Comparison of ENCODE assay signal across 31 cellular contexts in genomic region chr20:608970-609369, GRCh38. TPM values are rescaled to one million over a fixed set of nuclear protein-coding genes. Genes with fewer than 3 reads are reported as not detected.
DNase-seq lines count a peak whose midpoint lies in the region; ATAC-seq, FAIRE-seq and TF ChIP-seq lines count a peak whose summit lies in the region.
"Had no signal": no experiment of that assay in that cellular context is flagged by ENCODE, and none has a peak within 500 bp of the region (broad histone marks: within the 10 kb centered on the region; RNA-seq: fewer than 3 reads in every experiment).

No MANE protein-coding gene starts in this region.

- H3K23ac ChIP-seq in H1 (ENCODE audit: insufficient read length): no peak overlapping the region

- H3K4ac ChIP-seq in H1 (replicated peaks; ENCODE audit: insufficient read length, low read depth, low read length): no peak overlapping the region

- H4K91ac ChIP-seq in H1 (replicated peaks; ENCODE audit: insufficient read length, low read length): no peak overlapping the region

- no peak overlapping the region for H4K8ac ChIP-seq in H1 (ENCODE audit: extremely low read depth, insufficient read depth, low read length)

- TF ChIP-seq CTCF in H1 (IDR thresholded peaks at IDR 0.05; ENCODE audit: control extremely low read depth in 1 of 3, insufficient read depth in 1 of 3, low read depth in 1 of 3, low read length in 3 of 3) (no peak), upper lobe of right lung (IDR thresholded peaks at IDR 0.05) (no peak)
- TF ChIP-seq CTCF in activated CD8-positive, alpha-beta T cell treated with anti-CD3 and anti-CD28 coated beads for 36 hours (IDR thresholded peaks at IDR 0.05): no peak

- DNase-seq in right cardiac atrium: no peak
- no peak for DNase-seq in left ventricle myocardium superior
- no peak for DNase-seq in H1 (ENCODE audit: low read depth in 1 of 2, low spot score in 2 of 2)
- peak; percentile 43 for DNase-seq in upper lobe of right lung
- no peak for DNase-seq in HK-2 (ENCODE audit: unreplicated experiment)
- no peak for DNase-seq in activated CD8-positive, alpha-beta T cell treated with anti-CD3 and anti-CD28 coated beads for 36 hours
- DNase-seq: activated CD8-positive, alpha-beta memory T cell treated with anti-CD3 and anti-CD28 coated beads, Interleukin-2, amount 50 U/mL, for 4 hours; aorta; central memory CD4-positive, alpha-beta T cell; COR-L47; dorsolateral prefrontal cortex; GF-D8; HCEC 1CT; head of caudate nucleus; IMR-90; NCI-H1105 treated with DMSO at 0.1 percent for 48 hours; NCI-H2029; NCI-H446 treated with DMSO at 0.1 percent for 48 hours; uterus had no signal

- H3K14ac ChIP-seq in H1 (ENCODE audit: insufficient read length): no peak overlapping the region

- 75% methylated on average over 8 of the region's 8 CpGs for WGBS in right cardiac atrium
- 67% methylated on average over 8 of the region's 8 CpGs; no CpG with 5 or more reads in 1 of the 2 experiments for WGBS in H1 (ENCODE audit: extremely low coverage in 1 of 2, insufficient coverage in 1 of 2, insufficient read length in 1 of 2, insufficient replicate concordance in 2 of 2, low coverage in 1 of 2, low lambda C conversion rate in 2 of 2, missing lambda C conversion rate in 1 of 2), 2 experiments
- WGBS in mesodermal cell (ENCODE audit: insufficient coverage in 2 of 2), 2 experiments: 79 to 81% methylated on average over 5 to 7 of the region's 8 CpGs

- H2BK120ac ChIP-seq in H1 (replicated peaks; ENCODE audit: low read depth, low read length): no peak overlapping the region

- H3K36me3 ChIP-seq in H1 (ENCODE audit: control insufficient read depth in 2 of 4, insufficient read depth in 4 of 4, low read length in 3 of 4) (no peaks in the 10 kb centered on the region; a peak in 1 of 8 replicates), mesodermal cell (ENCODE audit: control insufficient read depth, insufficient read depth, low read length) (no peaks in the 10 kb centered on the region), upper lobe of right lung (no peaks in the 10 kb centered on the region)
- H3K36me3 ChIP-seq: BLaER1, neutrophil, prostate gland, suprapubic skin, uterus had no signal

- CTCF ChIA-PET in H1 (lab: Charles Lee; ENCODE audit: partially characterized antibody): interaction anchor here (1.3 to 3.2 kb wide), 3 partner anchors 14 to 38 kb away, joined by 3 to 14 read pairs (median 4); no protein-coding TSS in a partner anchor
- CTCF ChIA-PET in activated CD8-positive, alpha-beta T cell treated with anti-CD3 and anti-CD28 coated beads for 36 hours (lab: Charles Lee): no interaction called here

- H3K27ac ChIP-seq in right cardiac atrium (ENCODE audit: low read length) (peak overlapping the region; percentile 61), H1 (ENCODE audit: low read depth, low read length) (no peak overlapping the region), mesodermal cell (ENCODE audit: low read depth, low read length, severe bottlenecking) (no peak overlapping the region), upper lobe of right lung (no peak overlapping the region)
- H3K27ac ChIP-seq: BLaER1, dorsolateral prefrontal cortex, neutrophil, prostate gland, suprapubic skin, uterus had no signal

- no peak for TF ChIP-seq EP300 in H1 (IDR thresholded peaks at IDR 0.05; ENCODE audit: borderline replicate concordance in 1 of 2, low read depth in 2 of 2, low read length in 2 of 2)

- peaks cover 13% of the 10 kb centered on the region for H3K4me1 ChIP-seq in right cardiac atrium (ENCODE audit: control insufficient read depth, insufficient read depth, low read length)
- peaks cover 0 to 19% (median 13%) of the 10 kb centered on the region in 4 experiments; a peak in 6 of 7 replicates for H3K4me1 ChIP-seq in H1 (replicated peaks in 1 of 4; ENCODE audit: control insufficient read depth in 3 of 4, insufficient read depth in 4 of 4, low read length in 3 of 4)
- peaks cover 28% of the 10 kb centered on the region for H3K4me1 ChIP-seq in mesodermal cell (ENCODE audit: control insufficient read depth, insufficient read depth, low read length, poor library complexity, severe bottlenecking)
- H3K4me1 ChIP-seq in upper lobe of right lung: no peaks in the 10 kb centered on the region
- H3K4me1 ChIP-seq: prostate gland, uterus had no signal

- H2BK5ac ChIP-seq in H1 (ENCODE audit: low read depth, low read length): no peak overlapping the region

- no peaks in the 10 kb centered on the region for H3K27me3 ChIP-seq in right cardiac atrium (ENCODE audit: control insufficient read depth, insufficient read depth)
- H3K27me3 ChIP-seq in H1 (replicated peaks in 1 of 4; ENCODE audit: control insufficient read depth in 3 of 4, extremely low read depth in 1 of 4, insufficient read depth in 3 of 4, low read length in 3 of 4): peaks cover 7 to 28% (median 26%) of the 10 kb centered on the region in 4 experiments
- H3K27me3 ChIP-seq in upper lobe of right lung: peaks cover 47% of the 10 kb centered on the region

- H3K4me3 Mint-ChIP-seq in activated CD8-positive, alpha-beta T cell treated with anti-CD3 and anti-CD28 coated beads for 36 hours: no peak overlapping the region

- peaks cover 47% of the 10 kb centered on the region for H3K27me3 Mint-ChIP-seq in activated CD8-positive, alpha-beta T cell treated with anti-CD3 and anti-CD28 coated beads for 36 hours

- H2AFZ ChIP-seq in H1 (ENCODE audit: low read length): no peak overlapping the region

- H3K9ac ChIP-seq in H1 (replicated peaks in 1 of 4; ENCODE audit: extremely low read depth in 1 of 4, low read depth in 3 of 4, low read length in 3 of 4): no peak overlapping the region; a peak in 1 of 7 replicates
- H3K9ac ChIP-seq: BLaER1 had no signal

- H3K79me2 ChIP-seq in H1 (ENCODE audit: control insufficient read depth in 1 of 2, insufficient read depth in 2 of 2, low read length in 2 of 2): no peaks in the 10 kb centered on the region; a peak in 1 of 4 replicates

- H3K56ac ChIP-seq in H1 (replicated peaks; ENCODE audit: insufficient read length, low read depth, low read length): no peak overlapping the region

- H3K4me3 ChIP-seq in right cardiac atrium (ENCODE audit: low read length) (peak overlapping the region; percentile 69), H1 (ENCODE audit: extremely low read depth in 1 of 4, insufficient read depth in 2 of 4, low read depth in 3 of 4, low read length in 4 of 4) (peak overlapping the region; percentile 31 to 68 (median 41)), mesodermal cell (ENCODE audit: extremely low read depth, insufficient read depth, low read length, poor library complexity, severe bottlenecking) (peak overlapping the region; percentile 35), upper lobe of right lung (no peak overlapping the region)
- H3K4me3 ChIP-seq: BLaER1, prostate gland, uterus had no signal

- intact Hi-C loops in right cardiac atrium (cut with DNase I): no loop called here
- intact Hi-C loops in left ventricle myocardium superior (cut with micrococcal nuclease): no loop called here
- intact Hi-C loops in upper lobe of right lung (cut with DNase I): no loop called here
- intact Hi-C loops in activated CD8-positive, alpha-beta T cell treated with anti-CD3 and anti-CD28 coated beads for 36 hours (cut with micrococcal nuclease): no loop called here

- no peak overlapping the region for H2BK20ac ChIP-seq in H1 (ENCODE audit: low read length)

- no peak overlapping the region for H2AK5ac ChIP-seq in H1 (ENCODE audit: low read depth, low read length)

- ATAC-seq in right cardiac atrium (no peak), left ventricle myocardium superior (no peak), upper lobe of right lung (no peak), GM19395 (IDR thresholded peaks at IDR 0.05; ENCODE audit: unreplicated experiment) (no peak)
- ATAC-seq in activated CD8-positive, alpha-beta T cell treated with anti-CD3 and anti-CD28 coated beads for 36 hours: no peak

- H3K9me3 ChIP-seq in right cardiac atrium (ENCODE audit: control insufficient read depth, low read length) (no peaks in the 10 kb centered on the region), H1 (ENCODE audit: insufficient read depth in 2 of 2, low read depth in 1 of 2, low read length in 1 of 2) (no peaks in the 10 kb centered on the region), mesodermal cell (ENCODE audit: control insufficient read depth, low read length) (no peaks in the 10 kb centered on the region), upper lobe of right lung (no peaks in the 10 kb centered on the region)
- H3K9me3 ChIP-seq: BLaER1, neutrophil, prostate gland, suprapubic skin, uterus had no signal

- peaks cover 5% of the 10 kb centered on the region; the same call in 1 of the 2 replicates for H3K23me2 ChIP-seq in H1 (ENCODE audit: low read depth, low read length)

- H3K27ac Mint-ChIP-seq in activated CD8-positive, alpha-beta T cell treated with anti-CD3 and anti-CD28 coated beads for 36 hours: no peak overlapping the region
- H3K27ac Mint-ChIP-seq: activated naive CD4-positive, alpha-beta T cell treated with anti-CD3 and anti-CD28 coated beads, Interleukin-2, amount 50 U/mL, for 72 hours had no signal

- no peak overlapping the region; the same call in 1 of the 2 replicates for H3K18ac ChIP-seq in H1 (ENCODE audit: extremely low read depth, low read length)

- H3K36me3 Mint-ChIP-seq in activated CD8-positive, alpha-beta T cell treated with anti-CD3 and anti-CD28 coated beads for 36 hours (ENCODE audit: low read depth): no peaks in the 10 kb centered on the region
- H3K36me3 Mint-ChIP-seq: activated naive CD4-positive, alpha-beta T cell treated with anti-CD3 and anti-CD28 coated beads, Interleukin-2, amount 50 U/mL, for 72 hours had no signal

- peak overlapping the region; percentile 73 to 96 for H3K4me2 ChIP-seq in H1 (ENCODE audit: insufficient read depth in 1 of 2, low read depth in 2 of 2, low read length in 2 of 2)
- H3K4me2 ChIP-seq: BLaER1 had no signal

- no peaks in the 10 kb centered on the region for H3K9me3 Mint-ChIP-seq in activated CD8-positive, alpha-beta T cell treated with anti-CD3 and anti-CD28 coated beads for 36 hours
- H3K9me3 Mint-ChIP-seq: activated naive CD4-positive, alpha-beta T cell treated with anti-CD3 and anti-CD28 coated beads, Interleukin-2, amount 50 U/mL, for 72 hours had no signal

- POLR2A ChIA-PET in H1 (lab: Charles Lee; ENCODE audit: partially characterized antibody): no interaction called here
- POLR2A ChIA-PET in activated CD8-positive, alpha-beta T cell treated with anti-CD3 and anti-CD28 coated beads for 36 hours (lab: Charles Lee): no interaction called here

- TF ChIP-seq RAD21 in H1 (IDR thresholded peaks at IDR 0.05 in 1 of 2, conservative IDR thresholded peaks at IDR 0.05 in 1 of 2; ENCODE audit: low read depth in 2 of 2, low read length in 2 of 2): no peak

- no peak for TF ChIP-seq POLR2A in H1 (IDR thresholded peaks at IDR 0.05; ENCODE audit: control extremely low read depth in 1 of 2, low read depth in 2 of 2, low read length in 2 of 2)

- no peak for FAIRE-seq in H1 (lab: Jason Lieb, UNC)
- FAIRE-seq: GM18507 had no signal

- H3K4me1 Mint-ChIP-seq in activated CD8-positive, alpha-beta T cell treated with anti-CD3 and anti-CD28 coated beads for 36 hours (ENCODE audit: low read depth): peaks cover 4% of the 10 kb centered on the region

- H2BK12ac ChIP-seq in H1 (ENCODE audit: low read depth, low read length): no peak overlapping the region

- no peak overlapping the region for H2BK15ac ChIP-seq in H1 (ENCODE audit: low read length)

- H4K20me1 ChIP-seq in H1 (replicated peaks in 1 of 2; ENCODE audit: control insufficient read depth in 1 of 2, insufficient read depth in 2 of 2, low read length in 2 of 2): peaks cover 8 to 14% of the 10 kb centered on the region in 2 experiments

- no peak overlapping the region for H4K5ac ChIP-seq in H1 (ENCODE audit: insufficient read length, low read depth, low read length)

- H3K79me1 ChIP-seq in H1 (ENCODE audit: low read depth, low read length): no peaks in the 10 kb centered on the region

RNA-seq across cellular contexts. Expression of gene TCF15, which starts 1.1 kb away (rescaled TPM):
- total RNA-seq in right cardiac atrium: 1 to 10 TPM; 4.0 to 9.3 (median 7.8) TPM
- polyA plus RNA-seq in right cardiac atrium: 7.4 TPM
- 11.8 TPM for total RNA-seq in left ventricle myocardium superior
- 6.9 and 7.3 TPM in 2 replicates for total RNA-seq in H1 (2021; fragmentation: NEBNext Ultra II Directional; extraction: Animal tissue kit (Norgen Biotek cat#: 25700))
- 3.7 and 4.4 TPM in 2 replicates for polyA plus RNA-seq in H1 (2011; rRNA removed)
- polyA plus RNA-seq in H1 (2011; cell fraction: cytosol; rRNA removed): 4.0 TPM
- polyA plus RNA-seq in H1 (2011; cell fraction: nucleus; rRNA removed): 2.3 TPM
- polyA plus RNA-seq in H1 (2012, experiment 1 of 2): 3.3 to 7.0 TPM (median 5.5 TPM) in 4 replicates
- polyA plus RNA-seq in H1 (2012, experiment 2 of 2): 1.3 TPM
- polyA plus RNA-seq in H1 (2013, experiment 1 of 2): 5.6 TPM
- polyA plus RNA-seq in H1 (2013, experiment 2 of 2): 5.4 TPM
- polyA minus RNA-seq in H1 (2011; rRNA and poly(A)+ RNA removed): 0.15 and 0.38 TPM in 2 replicates
- 4.1 TPM for polyA minus RNA-seq in H1 (2011; cell fraction: cytosol; rRNA and poly(A)+ RNA removed)
- polyA minus RNA-seq in H1 (2011; cell fraction: nucleus; rRNA and poly(A)+ RNA removed): 2.9 TPM
- polyA plus RNA-seq in mesodermal cell (2013, experiment 1 of 2): 1.1 TPM
- 1.7 TPM for polyA plus RNA-seq in mesodermal cell (2013, experiment 2 of 2)
- 0.43 TPM for total RNA-seq in upper lobe of right lung
- total RNA-seq in activated CD8-positive, alpha-beta T cell treated with anti-CD3 and anti-CD28 coated beads for 36 hours: under 1 TPM in 1 of 2 experiments, not detected in 1; 0.23 TPM
- total RNA-seq: IMR-90, liver, mononuclear cell, OCI-LY7, smooth muscle cell had no signal
- polyA plus RNA-seq: aorta, IMR-90, liver, smooth muscle cell had no signal

RNA-seq across cellular contexts. Expression of gene SRXN1, which starts 44.0 kb away (rescaled TPM):
- total RNA-seq in right cardiac atrium: 10 to 100 TPM; 41.0 to 50.2 (median 44.1) TPM
- polyA plus RNA-seq in right cardiac atrium: 23.9 TPM
- 34.6 TPM for total RNA-seq in left ventricle myocardium superior
- 15.8 and 16.7 TPM in 2 replicates for total RNA-seq in H1 (2021; fragmentation: NEBNext Ultra II Directional; extraction: Animal tissue kit (Norgen Biotek cat#: 25700))
- polyA plus RNA-seq in H1 (2011; rRNA removed): 12.2 and 12.7 TPM in 2 replicates
- 15.8 TPM for polyA plus RNA-seq in H1 (2011; cell fraction: cytosol; rRNA removed)
- 7.5 TPM for polyA plus RNA-seq in H1 (2011; cell fraction: nucleus; rRNA removed)
- 15.0 to 16.5 TPM (median 15.5 TPM) in 4 replicates for polyA plus RNA-seq in H1 (2012, experiment 1 of 2)
- polyA plus RNA-seq in H1 (2012, experiment 2 of 2): 5.7 TPM
- 13.5 TPM for polyA plus RNA-seq in H1 (2013, experiment 1 of 2)
- 13.9 TPM for polyA plus RNA-seq in H1 (2013, experiment 2 of 2)
- 14.4 and 15.9 TPM in 2 replicates for polyA minus RNA-seq in H1 (2011; rRNA and poly(A)+ RNA removed)
- polyA minus RNA-seq in H1 (2011; cell fraction: cytosol; rRNA and poly(A)+ RNA removed): 5.9 TPM
- polyA minus RNA-seq in H1 (2011; cell fraction: nucleus; rRNA and poly(A)+ RNA removed): 7.6 TPM
- 12.6 TPM for polyA plus RNA-seq in mesodermal cell (2013, experiment 1 of 2)
- polyA plus RNA-seq in mesodermal cell (2013, experiment 2 of 2): 10.7 TPM
- 41.2 TPM for total RNA-seq in upper lobe of right lung
- 1 to 10 TPM; 9.4 to 9.8 TPM for total RNA-seq in activated CD8-positive, alpha-beta T cell treated with anti-CD3 and anti-CD28 coated beads for 36 hours
